In the genomic region with DNA sequence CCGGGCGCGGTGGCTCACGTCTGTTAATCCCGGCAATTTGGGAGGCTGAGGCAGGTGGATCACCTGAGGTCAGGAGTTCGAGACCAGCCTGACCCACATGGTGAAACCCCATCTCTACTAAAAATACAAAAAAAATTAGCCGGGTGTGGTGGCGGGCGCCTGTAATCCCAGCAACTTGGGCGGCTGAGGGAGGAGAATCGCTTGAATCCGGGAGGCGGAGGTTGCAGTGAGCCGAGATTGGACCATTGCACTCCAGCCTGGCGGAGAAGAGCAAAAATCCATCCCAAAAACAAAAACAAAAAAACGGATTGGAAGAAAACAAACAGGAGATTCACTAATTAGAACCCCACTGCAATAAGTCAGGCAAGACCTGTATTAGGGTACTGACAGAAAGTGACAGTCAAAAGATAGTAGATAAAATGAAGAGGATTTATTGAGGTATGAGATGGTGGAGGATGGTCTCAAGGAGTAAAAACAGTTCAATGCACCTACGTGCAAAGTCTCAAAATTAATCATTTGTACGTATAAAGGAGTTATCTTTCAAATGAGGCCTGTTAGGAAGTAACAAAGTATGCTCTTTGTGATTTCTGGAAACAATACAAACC, we compare ENCODE assay signal across 10 cellular contexts. TPM values are rescaled to one million over a fixed set of nuclear protein-coding genes. Genes with fewer than 3 reads are reported as not detected.
A peak's percentile ranks its signal among the peaks of the same experiment; 100 is the strongest.
DNase-seq lines count a peak whose midpoint lies in the region; ATAC-seq and TF ChIP-seq lines count a peak whose summit lies in the region.
"Not testable (repeated sequence)": the region's sequence is repeated elsewhere in the genome, so short reads cannot be mapped to it uniquely, and the experiment has no call there.
"Had no signal": no experiment of that assay in that cellular context is flagged by ENCODE, and none has a peak within 500 bp of the region (broad histone marks: within the 10 kb centered on the region; RNA-seq: fewer than 3 reads in every experiment).

No MANE protein-coding gene starts in this region.

- peaks cover 17% of the 10 kb centered on the region for H3K36me3 ChIP-seq in CD8-positive, alpha-beta T cell (ENCODE audit: insufficient read depth, low read length)
- not testable (repeated sequence) for H3K36me3 ChIP-seq in KMS-11 (ENCODE audit: insufficient read depth); ovary; thymus (ENCODE audit: control insufficient read depth, insufficient read depth)
- peaks cover 29% of the 10 kb centered on the region for H3K36me3 ChIP-seq in WERI-Rb-1
- H3K36me3 ChIP-seq in esophagus squamous epithelium = peaks cover 0 to 35% (median 7%) of the 10 kb centered on the region in 3 donors
- peaks cover 0 to 17% (median 9%) of the 10 kb centered on the region in 4 donors for H3K36me3 ChIP-seq in right lobe of liver

- peak overlapping the region; percentile 93 for H3K27ac ChIP-seq in CD8-positive, alpha-beta T cell (ENCODE audit: low read depth, low read length)
- H3K27ac ChIP-seq in KMS-11 (peak overlapping the region; percentile 53; the same call in 1 of the 2 replicates), esophagus squamous epithelium (peak overlapping the region; percentile 95 to 98 (median 97)), right lobe of liver (peak overlapping the region in 2 of 3 donors; percentile 76 to 83)
- not testable (repeated sequence) for H3K27ac ChIP-seq in WERI-Rb-1; ovary; thymus (ENCODE audit: low read depth)

- POLR2A ChIA-PET in CD8-positive, alpha-beta T cell (lab: Charles Lee) = interaction anchor here (0.6 to 1.0 kb wide), 2 partner anchors 8 to 342 kb away, joined by 3 to 4 read pairs; no protein-coding TSS in a partner anchor

- not testable (repeated sequence) for TF ChIP-seq EP300 in ovary (IDR thresholded peaks at IDR 0.05)

- ATAC-seq in CD8-positive, alpha-beta T cell; right lobe of liver: not testable (repeated sequence)

- peak overlapping the region; percentile 77 for H3K9ac ChIP-seq in KMS-11

- H3K4me3 Mint-ChIP-seq in CD8-positive, alpha-beta T cell = peak overlapping the region; percentile 97

- peaks cover 18% of the 10 kb centered on the region for H3K79me2 ChIP-seq in KMS-11 (ENCODE audit: insufficient read depth, low read depth)

- intact Hi-C loops in CD8-positive, alpha-beta T cell (cut with DNase I, micrococcal nuclease); right lobe of liver (cut with DNase I): not testable (repeated sequence)
- intact Hi-C loops in esophagus squamous epithelium (cut with DNase I) = loop anchor here (10.0 kb wide), 1 partner anchor 84 kb away; no protein-coding TSS in a partner anchor
- intact Hi-C loops in ovary (cut with DNase I) = loop anchor here in 1 of 4 donors (10.0 kb wide), 1 partner anchor 94 kb away; no protein-coding TSS in a partner anchor

- peak overlapping the region; percentile 90 for H3K4me3 ChIP-seq in CD8-positive, alpha-beta T cell (ENCODE audit: low read depth, low read length)
- H3K4me3 ChIP-seq in KMS-11 (IDR thresholded peaks at IDR 0.05; ENCODE audit: insufficient read depth, low read depth, low read length) (peak overlapping the region; percentile 99), WERI-Rb-1 (ENCODE audit: low read depth, low read length) (peak overlapping the region; percentile 85), astrocyte of the spinal cord (ENCODE audit: low read depth, low read length) (peak overlapping the region; percentile 96), esophagus squamous epithelium (peak overlapping the region; percentile 80 to 94 (median 83)), right lobe of liver (peak overlapping the region; percentile 53 to 85 (median 68)), ovary (peak overlapping the region; percentile 79), thymus (ENCODE audit: low read length) (peak overlapping the region; percentile 67)

- not testable (repeated sequence) for H4K20me1 ChIP-seq in KMS-11 (ENCODE audit: insufficient read depth)

- CTCF ChIA-PET in CD8-positive, alpha-beta T cell (lab: Charles Lee) = interaction anchor here (0.9 to 1.0 kb wide), 3 partner anchors 45 to 378 kb away, joined by 3 to 4 read pairs (median 3); partner anchors contain the start of gene STAMBP

- not testable (repeated sequence) for TF ChIP-seq POLR2A in esophagus squamous epithelium (IDR thresholded peaks at IDR 0.05); right lobe of liver (IDR thresholded peaks at IDR 0.05); ovary (IDR thresholded peaks at IDR 0.05)

- H3K9me3 ChIP-seq in CD8-positive, alpha-beta T cell (ENCODE audit: low read length); WERI-Rb-1 (ENCODE audit: severe bottlenecking); esophagus squamous epithelium; right lobe of liver; ovary; thymus (ENCODE audit: control insufficient read depth): not testable (repeated sequence)

- not testable (repeated sequence) for H3K27me3 ChIP-seq in CD8-positive, alpha-beta T cell (ENCODE audit: insufficient read depth, low read length); KMS-11 (ENCODE audit: insufficient read depth, low read depth); WERI-Rb-1 (ENCODE audit: insufficient read depth, low read depth, severe bottlenecking); esophagus squamous epithelium; right lobe of liver; ovary; thymus (ENCODE audit: control insufficient read depth, insufficient read depth)

- peak overlapping the region; percentile 67 for H3K4me2 ChIP-seq in KMS-11

- peak overlapping the region; percentile 88 for H2AFZ ChIP-seq in KMS-11 (ENCODE audit: low read depth)

- peaks cover 21% of the 10 kb centered on the region for H3K4me1 ChIP-seq in CD8-positive, alpha-beta T cell (ENCODE audit: insufficient read depth, low read length)
- peaks cover 18% of the 10 kb centered on the region for H3K4me1 ChIP-seq in KMS-11 (ENCODE audit: low read depth, poor library complexity, severe bottlenecking)
- H3K4me1 ChIP-seq in esophagus squamous epithelium = peaks cover 0 to 42% (median 12%) of the 10 kb centered on the region in 3 donors
- peaks cover 0 to 11% (median 0%) of the 10 kb centered on the region in 4 donors for H3K4me1 ChIP-seq in right lobe of liver
- H3K4me1 ChIP-seq in ovary (ENCODE audit: insufficient read depth); thymus (ENCODE audit: control insufficient read depth, insufficient read depth, low read length): not testable (repeated sequence)

- DNase-seq in CD8-positive, alpha-beta T cell; WERI-Rb-1; astrocyte of the spinal cord (ENCODE audit: low read depth, low spot score); esophagus squamous epithelium (lab: John Stamatoyannopoulos, UW); right lobe of liver: not testable (repeated sequence)
- DNase-seq in ovary = peak in 1 of 5 donors; percentile 23

- peak overlapping the region; percentile 99 for H3K27ac Mint-ChIP-seq in CD8-positive, alpha-beta T cell

- H3K9me3 Mint-ChIP-seq in CD8-positive, alpha-beta T cell = not testable (repeated sequence)

- not testable (repeated sequence) for H3K27me3 Mint-ChIP-seq in CD8-positive, alpha-beta T cell (ENCODE audit: low read depth)

- TF ChIP-seq CTCF in CD8-positive, alpha-beta T cell (IDR thresholded peaks at IDR 0.05); KMS-11 (conservative IDR thresholded peaks at IDR 0.05; ENCODE audit: low read depth, low read length); WERI-Rb-1 (IDR thresholded peaks at IDR 0.05; ENCODE audit: low read depth, low read length); astrocyte of the spinal cord (IDR thresholded peaks at IDR 0.05; ENCODE audit: low read depth, low read length); esophagus squamous epithelium (IDR thresholded peaks at IDR 0.05); right lobe of liver (IDR thresholded peaks at IDR 0.05); ovary (IDR thresholded peaks at IDR 0.05): not testable (repeated sequence)

- H3K4me1 Mint-ChIP-seq in CD8-positive, alpha-beta T cell (ENCODE audit: low read depth) = peaks cover 45% of the 10 kb centered on the region

- WGBS in esophagus squamous epithelium, 2 donors = 40 to 52% methylated on average over 18 of the region's 18 CpGs
- WGBS in right lobe of liver (ENCODE audit: insufficient coverage, low coverage, low lambda C conversion rate, missing lambda C conversion rate) = 67% methylated on average over 15 of the region's 18 CpGs
- 39 to 62% (median 41%) methylated on average over 18 of the region's 18 CpGs for WGBS in ovary, 3 donors
- WGBS in thymus = 81% methylated on average over 18 of the region's 18 CpGs

- in situ Hi-C loops in astrocyte of the spinal cord (cut with HindIII; ENCODE audit: low sequenced_read_pairs) = not testable (repeated sequence)

- peaks cover 43% of the 10 kb centered on the region for H3K36me3 Mint-ChIP-seq in CD8-positive, alpha-beta T cell

RNA-seq across cellular contexts. Expression of gene DUSP11, which starts 0.9 kb away (rescaled TPM):
- total RNA-seq in CD8-positive, alpha-beta T cell = 10 to 100 TPM; 66.7 to 67.0 TPM
- 10 to 100 TPM; 24.5 to 48.2 (median 41.0) TPM for total RNA-seq in esophagus squamous epithelium
- 10 to 100 TPM in 2 of 6 experiments, 1 to 10 TPM in 4; 5.7 to 14.2 (median 9.1) TPM for total RNA-seq in right lobe of liver
- 10 to 100 TPM; 19.2 to 54.3 (median 27.2) TPM for total RNA-seq in ovary
- 10 to 100 TPM; 24.8 to 36.9 TPM for polyA plus RNA-seq in ovary
- polyA plus RNA-seq in thymus = 38.7 TPM

RNA-seq across cellular contexts. Expression of gene C2orf78, which starts 5.0 kb away (rescaled TPM):
- total RNA-seq in CD8-positive, alpha-beta T cell = not detected
- not detected for total RNA-seq in esophagus squamous epithelium
- under 1 TPM in 1 of 6 experiments, not detected in 5; 0.07 TPM for total RNA-seq in right lobe of liver
- not detected for total RNA-seq in ovary
- polyA plus RNA-seq in ovary = not detected
- 0.02 TPM for polyA plus RNA-seq in thymus
- total RNA-seq: pulmonary artery endothelial cell; T-helper 1 cell treated with Interleukin-12 subunit alpha and Interleukin-12 subunit beta and Interleukin-4 antibody, amounts not matched to agents 30 ng/mL and 1 ng/mL, for 36 hours had no signal

RNA-seq across cellular contexts. Expression of gene TPRKB, which starts 41.8 kb away (rescaled TPM):
- 10 to 100 TPM; 19.8 to 21.7 TPM for total RNA-seq in CD8-positive, alpha-beta T cell
- total RNA-seq in esophagus squamous epithelium (10 to 100 TPM; 23.3 to 49.8 (median 44.9) TPM), right lobe of liver (10 to 100 TPM in 5 of 6 experiments, 1 to 10 TPM in 1; 6.9 to 19.8 (median 11.5) TPM), ovary (10 to 100 TPM; 27.4 to 47.9 (median 33.3) TPM)
- polyA plus RNA-seq in ovary (10 to 100 TPM; 41.7 to 58.6 TPM), thymus (78.2 TPM)

RNA-seq across cellular contexts. Expression of gene STAMBP, which starts 49.8 kb away (rescaled TPM):
- 1 to 10 TPM; 8.6 to 9.2 TPM for total RNA-seq in CD8-positive, alpha-beta T cell
- 10 to 100 TPM; 23.5 to 36.8 (median 32.5) TPM for total RNA-seq in esophagus squamous epithelium
- total RNA-seq in right lobe of liver = 10 to 100 TPM; 10.9 to 23.9 (median 16.9) TPM
- 10 to 100 TPM; 17.0 to 34.2 (median 28.1) TPM for total RNA-seq in ovary
- 10 to 100 TPM; 24.7 to 67.9 TPM for polyA plus RNA-seq in ovary
- polyA plus RNA-seq in thymus = 48.8 TPM
